Comparison of ENCODE assay signal across 22 cellular contexts in genomic region chr3:112995800-112996199, GRCh38. TPM values are rescaled to one million over a fixed set of nuclear protein-coding genes. Genes with fewer than 3 reads are reported as not detected.
A peak's percentile ranks its signal among the peaks of the same experiment; 100 is the strongest.
DNase-seq lines count a peak whose midpoint lies in the region; ATAC-seq, FAIRE-seq and TF ChIP-seq lines count a peak whose summit lies in the region.
"Had no signal": no experiment of that assay in that cellular context is flagged by ENCODE, and none has a peak within 500 bp of the region (broad histone marks: within the 10 kb centered on the region; RNA-seq: fewer than 3 reads in every experiment).

No MANE protein-coding gene starts in this region.

- DNase-seq in activated CD4-positive, alpha-beta T cell treated with anti-CD3 and anti-CD28 coated beads for 36 hours, result no peak
- DNase-seq in activated CD4-positive, alpha-beta T cell treated with anti-CD3 and anti-CD28 coated beads, Interleukin-2, amount 10 ng/mL, durations not matched to agents 7 days and 5 days, result no peak
- no peak for DNase-seq in A549 (ENCODE audit: low read depth in 1 of 2, low spot score in 1 of 2)
- DNase-seq in T-helper 17 cell, result no peak
- DNase-seq in tibial artery, result no peak
- no peak for DNase-seq in amygdala (lab: John Stamatoyannopoulos, UW)
- DNase-seq in PC-9, result no peak
- DNase-seq: Calu3; CD8-positive, alpha-beta T cell; DMS53; DND-41; EL; H9 had no signal

- no peak overlapping the region for H3K4me3 Mint-ChIP-seq in activated CD4-positive, alpha-beta T cell treated with anti-CD3 and anti-CD28 coated beads for 36 hours
- no peak overlapping the region for H3K4me3 Mint-ChIP-seq in activated CD4-positive, alpha-beta T cell treated with anti-CD3 and anti-CD28 coated beads, Interleukin-2, amount 10 ng/mL, durations not matched to agents 7 days and 5 days
- H3K4me3 Mint-ChIP-seq in T-helper 17 cell, result no peak overlapping the region
- H3K4me3 Mint-ChIP-seq: CD14-positive monocyte; CD8-positive, alpha-beta T cell; H9 had no signal

- no peak for TF ChIP-seq RAD21 in A549 (conservative IDR thresholded peaks at IDR 0.05 in 1 of 2, IDR thresholded peaks at IDR 0.05 in 1 of 2)

- no peaks in the 10 kb centered on the region for H3K9me2 ChIP-seq in PC-9 (ENCODE audit: insufficient read depth)

- H3K4me1 ChIP-seq in A549 (peaks cover 14% of the 10 kb centered on the region), tibial artery (peaks cover 0 to 55% (median 14%) of the 10 kb centered on the region in 4 donors), PC-9 (replicated peaks; ENCODE audit: insufficient read depth) (peaks cover 19% of the 10 kb centered on the region)

- no peaks in the 10 kb centered on the region for H3K9me3 ChIP-seq in A549
- H3K9me3 ChIP-seq in T-helper 17 cell (ENCODE audit: control insufficient read depth, low read length, poor library complexity, severe bottlenecking), result no peaks in the 10 kb centered on the region
- no peaks in the 10 kb centered on the region for H3K9me3 ChIP-seq in tibial artery
- no peaks in the 10 kb centered on the region for H3K9me3 ChIP-seq in PC-9 (ENCODE audit: insufficient read depth, low read depth)
- H3K9me3 ChIP-seq: BLaER1 had no signal

- H3K4me1 Mint-ChIP-seq in activated CD4-positive, alpha-beta T cell treated with anti-CD3 and anti-CD28 coated beads for 36 hours, result peaks cover 70% of the 10 kb centered on the region
- peaks cover 46% of the 10 kb centered on the region for H3K4me1 Mint-ChIP-seq in activated CD4-positive, alpha-beta T cell treated with anti-CD3 and anti-CD28 coated beads, Interleukin-2, amount 10 ng/mL, durations not matched to agents 7 days and 5 days
- peaks cover 28% of the 10 kb centered on the region for H3K4me1 Mint-ChIP-seq in T-helper 17 cell

- H3K36me3 Mint-ChIP-seq in activated CD4-positive, alpha-beta T cell treated with anti-CD3 and anti-CD28 coated beads for 36 hours (ENCODE audit: low read depth), result peaks cover 51% of the 10 kb centered on the region
- H3K36me3 Mint-ChIP-seq in activated CD4-positive, alpha-beta T cell treated with anti-CD3 and anti-CD28 coated beads, Interleukin-2, amount 10 ng/mL, durations not matched to agents 7 days and 5 days (ENCODE audit: low read depth), result peaks cover 55% of the 10 kb centered on the region
- H3K36me3 Mint-ChIP-seq in T-helper 17 cell (ENCODE audit: low read depth), result peaks cover 7% of the 10 kb centered on the region

- no peaks in the 10 kb centered on the region for H3K9me3 Mint-ChIP-seq in activated CD4-positive, alpha-beta T cell treated with anti-CD3 and anti-CD28 coated beads for 36 hours (ENCODE audit: low read depth)
- H3K9me3 Mint-ChIP-seq in activated CD4-positive, alpha-beta T cell treated with anti-CD3 and anti-CD28 coated beads, Interleukin-2, amount 10 ng/mL, durations not matched to agents 7 days and 5 days, result no peaks in the 10 kb centered on the region
- H3K9me3 Mint-ChIP-seq: CD14-positive monocyte; CD8-positive, alpha-beta T cell; H9 had no signal

- CTCF ChIA-PET in activated CD4-positive, alpha-beta T cell treated with anti-CD3 and anti-CD28 coated beads for 36 hours (lab: Charles Lee), result interaction anchor here (1.1 to 2.1 kb wide), 3 partner anchors 17 to 354 kb away, joined by 3 to 9 read pairs (median 3); no protein-coding TSS in a partner anchor
- CTCF ChIA-PET in activated CD4-positive, alpha-beta T cell treated with anti-CD3 and anti-CD28 coated beads, Interleukin-2, amount 10 ng/mL, durations not matched to agents 7 days and 5 days (lab: Charles Lee), result interaction anchor here (0.6 to 1.1 kb wide), 3 partner anchors 10 to 702 kb away, joined by 3 read pairs; no protein-coding TSS in a partner anchor
- CTCF ChIA-PET in A549 (lab: Yijun Ruan, JAX), result interaction anchor here (1.2 to 2.1 kb wide), 3 partner anchors 12 to 414 kb away, joined by 3 to 9 read pairs (median 3); no protein-coding TSS in a partner anchor
- CTCF ChIA-PET in PC-9 (lab: Charles Lee), result no interaction called here

- TF ChIP-seq CTCF in A549 (IDR thresholded peaks at IDR 0.05) (no peak), tibial artery (IDR thresholded peaks at IDR 0.05) (no peak), PC-9 (conservative IDR thresholded peaks at IDR 0.05) (no peak)

- no peak for ATAC-seq in activated CD4-positive, alpha-beta T cell treated with anti-CD3 and anti-CD28 coated beads for 36 hours
- ATAC-seq in A549 (no peak), T-helper 17 cell (no peak)
- ATAC-seq: CD8-positive, alpha-beta T cell; GM12878 had no signal

- H3K36me3 ChIP-seq in tibial artery (peaks cover 10 to 12% (median 11%) of the 10 kb centered on the region in 3 donors), PC-9 (ENCODE audit: low read depth) (peaks cover 6% of the 10 kb centered on the region; the same call in 1 of the 2 replicates)

- H4K20me1 ChIP-seq in PC-9 (ENCODE audit: insufficient read depth), result no peaks in the 10 kb centered on the region
- H4K20me1 ChIP-seq: BLaER1 had no signal

- H3K4me3 ChIP-seq in A549 (no peak overlapping the region), tibial artery (no peak overlapping the region), PC-9 (no peak overlapping the region)
- H3K4me3 ChIP-seq: BLaER1, GM12878 had no signal

- WGBS in A549 (ENCODE audit: missing lambda C conversion rate), result 96% methylated on average over 4 of the region's 4 CpGs

- TF ChIP-seq EP300 in A549 (IDR thresholded peaks at IDR 0.05), result no peak

- TF ChIP-seq POLR2A in A549 (IDR thresholded peaks at IDR 0.05; ENCODE audit: low read length), result no peak

- H2AFZ ChIP-seq in PC-9, result no peak overlapping the region

- POLR2A ChIA-PET in activated CD4-positive, alpha-beta T cell treated with anti-CD3 and anti-CD28 coated beads for 36 hours (lab: Charles Lee), result interaction anchor here (1.0 kb wide), 1 partner anchor 9 kb away, joined by 3 read pairs; no protein-coding TSS in a partner anchor
- POLR2A ChIA-PET in activated CD4-positive, alpha-beta T cell treated with anti-CD3 and anti-CD28 coated beads, Interleukin-2, amount 10 ng/mL, durations not matched to agents 7 days and 5 days (lab: Charles Lee), result no interaction called here
- POLR2A ChIA-PET in A549 (lab: Yijun Ruan, JAX), result no interaction called here
- POLR2A ChIA-PET in PC-9 (lab: Charles Lee; ENCODE audit: unreplicated experiment), result no interaction called here

- H3K27ac ChIP-seq in A549, result no peak overlapping the region
- H3K27ac ChIP-seq in tibial artery, result peak overlapping the region; percentile 51 to 58
- no peak overlapping the region for H3K27ac ChIP-seq in PC-9
- H3K27ac ChIP-seq: 22Rv1, BLaER1 had no signal

- H3K27me3 ChIP-seq in tibial artery (no peaks in the 10 kb centered on the region), PC-9 (ENCODE audit: insufficient read depth, low read depth) (no peaks in the 10 kb centered on the region)
- H3K27me3 ChIP-seq: BLaER1 had no signal

- peak; percentile 7 for FAIRE-seq in A549 (lab: Jason Lieb, UNC)
- FAIRE-seq: GM12878, H1, HTR-8/SVneo had no signal

- BruUV-seq in PC-9 (replicated peaks; lab: Mats Ljungman, UMichigan), result no TSS peak

- H3K79me2 ChIP-seq in PC-9 (ENCODE audit: low read depth), result peaks cover 45% of the 10 kb centered on the region

- H3K27ac Mint-ChIP-seq in activated CD4-positive, alpha-beta T cell treated with anti-CD3 and anti-CD28 coated beads for 36 hours, result peak overlapping the region; percentile 37
- no peak overlapping the region for H3K27ac Mint-ChIP-seq in activated CD4-positive, alpha-beta T cell treated with anti-CD3 and anti-CD28 coated beads, Interleukin-2, amount 10 ng/mL, durations not matched to agents 7 days and 5 days
- peak overlapping the region; percentile 41 for H3K27ac Mint-ChIP-seq in T-helper 17 cell
- H3K27ac Mint-ChIP-seq: CD8-positive, alpha-beta T cell; H9 had no signal

- H3K4me2 ChIP-seq in A549 (no peak overlapping the region), PC-9 (no peak overlapping the region)
- H3K4me2 ChIP-seq: BLaER1 had no signal

- peaks cover 5% of the 10 kb centered on the region for H3F3A ChIP-seq in PC-9 (ENCODE audit: insufficient read depth, low read depth)

- H3K27me3 Mint-ChIP-seq in activated CD4-positive, alpha-beta T cell treated with anti-CD3 and anti-CD28 coated beads for 36 hours, result no peaks in the 10 kb centered on the region
- H3K27me3 Mint-ChIP-seq in activated CD4-positive, alpha-beta T cell treated with anti-CD3 and anti-CD28 coated beads, Interleukin-2, amount 10 ng/mL, durations not matched to agents 7 days and 5 days, result no peaks in the 10 kb centered on the region
- H3K27me3 Mint-ChIP-seq in T-helper 17 cell, result no peaks in the 10 kb centered on the region

- intact Hi-C loops in activated CD4-positive, alpha-beta T cell treated with anti-CD3 and anti-CD28 coated beads for 36 hours (cut with DNase I, micrococcal nuclease), result no loop called here
- intact Hi-C loops in tibial artery (cut with DNase I; ENCODE audit: low total_unique reads), result no loop called here
- intact Hi-C loops in PC-9 (cut with micrococcal nuclease; ENCODE audit: unreplicated experiment), result no loop called here

TF ChIP-seq in A549, 52 proteins besides CTCF, POLR2A, EP300 and RAD21 (continues in another document):
- TF ChIP-seq TP53 (CRISPR knock-in tag; IDR thresholded peaks at IDR 0.05) (no peak), CBX2 (IDR thresholded peaks at IDR 0.05; ENCODE audit: borderline replicate concordance, low read depth) (no peak), SREBF2 (IDR thresholded peaks at IDR 0.05) (no peak), BHLHE40 (IDR thresholded peaks at IDR 0.05; ENCODE audit: low read depth, low read length) (no peak), EHF (CRISPR knock-in tag; IDR thresholded peaks at IDR 0.05) (no peak)

RNA-seq across cellular contexts. Expression of gene GTPBP8, which starts 5.0 kb away (rescaled TPM):
- 10 to 100 TPM; 34.3 to 43.0 TPM for total RNA-seq in activated CD4-positive, alpha-beta T cell treated with anti-CD3 and anti-CD28 coated beads for 36 hours
- total RNA-seq in activated CD4-positive, alpha-beta T cell treated with anti-CD3 and anti-CD28 coated beads, Interleukin-2, amount 10 ng/mL, durations not matched to agents 7 days and 5 days, result 10 to 100 TPM; 27.6 to 29.6 TPM
- polyA plus RNA-seq in A549 (2011; rRNA removed), result 25.9 and 26.6 TPM in 2 replicates
- 36.5 and 39.0 TPM in 2 replicates for polyA plus RNA-seq in A549 (2012; cell fraction: cytosol; rRNA removed)
- polyA plus RNA-seq in A549 (2012; cell fraction: nucleus; rRNA removed), result 32.4 and 37.8 TPM in 2 replicates
- 18.0 to 18.9 TPM (median 18.3 TPM) in 3 replicates for polyA plus RNA-seq in A549 (2017; fragmentation: RNase III; extraction: RNeasy Plus Mini Kit Qiagen cat#74134 plus additional on column Dnase treatment)
- 21.3 and 33.1 TPM in 2 replicates for polyA minus RNA-seq in A549 (2011; rRNA and poly(A)+ RNA removed)
- total RNA-seq in T-helper 17 cell, result 10 to 100 TPM; 16.7 to 20.4 TPM
- 27.9 and 34.3 TPM in 2 replicates for total RNA-seq in PC-9 (2021)

RNA-seq across cellular contexts. Expression of gene CD200R1, which starts 20.9 kb away (rescaled TPM):
- 1 to 10 TPM; 1.4 to 1.5 TPM for total RNA-seq in activated CD4-positive, alpha-beta T cell treated with anti-CD3 and anti-CD28 coated beads for 36 hours
- total RNA-seq in activated CD4-positive, alpha-beta T cell treated with anti-CD3 and anti-CD28 coated beads, Interleukin-2, amount 10 ng/mL, durations not matched to agents 7 days and 5 days, result 1 to 10 TPM; 8.8 TPM
- 0.08 and 0.12 TPM in 2 replicates for polyA plus RNA-seq in A549 (2011; rRNA removed)
- 0.03 and 0.09 TPM in 2 replicates for polyA plus RNA-seq in A549 (2012; cell fraction: cytosol; rRNA removed)
- 0.05 and 0.11 TPM in 2 replicates for polyA plus RNA-seq in A549 (2012; cell fraction: nucleus; rRNA removed)
- 0.05 to 0.13 TPM (median 0.08 TPM) in 3 replicates for polyA plus RNA-seq in A549 (2017; fragmentation: RNase III; extraction: RNeasy Plus Mini Kit Qiagen cat#74134 plus additional on column Dnase treatment)
- polyA minus RNA-seq in A549 (2011; rRNA and poly(A)+ RNA removed), result 0.08 TPM in 1 of 2 replicates, not detected in the other
- 10 to 100 TPM in 1 of 2 donors, 1 to 10 TPM in 1; 7.1 to 12.8 TPM for total RNA-seq in T-helper 17 cell
- total RNA-seq in PC-9 (2021), result 0.20 and 0.63 TPM in 2 replicates
- total RNA-seq: A673, Calu3, G401, H1, H9 had no signal
- polyA plus RNA-seq: AG04450 had no signal

Comparison
In these comparisons a context has a peak if more than half of its experiments do, and no peak if none do; other contexts are left out.
1. H3K27ac ChIP-seq: peak in tibial artery (2 of 2); none in A549 (0 of 2) and PC-9 (single experiment).